12 cellular contexts compared by ENCODE assay signal in genomic region chr20:62876826-62877728, GRCh38. TPM values are rescaled to one million over a fixed set of nuclear protein-coding genes. Genes with fewer than 3 reads are reported as not detected.
DNase-seq lines count a peak whose midpoint lies in the region; ATAC-seq, FAIRE-seq and TF ChIP-seq lines count a peak whose summit lies in the region.
"Had no signal": no experiment of that assay in that cellular context is flagged by ENCODE, and none has a peak within 500 bp of the region (broad histone marks: within the 10 kb centered on the region; RNA-seq: fewer than 3 reads in every experiment).

No MANE protein-coding gene starts in this region.

- no peaks in the 10 kb centered on the region for H4K20me1 ChIP-seq in GM12878 (ENCODE audit: control insufficient read depth, insufficient read depth)

- H3K27ac Mint-ChIP-seq in CD8-positive, alpha-beta T cell = peak overlapping the region; percentile 27
- H3K27ac Mint-ChIP-seq: stimulated activated naive CD8-positive, alpha-beta T cell treated with anti-CD3 and anti-CD28 coated beads, Interleukin-15, Interleukin-2, amounts not matched to agents 100 ng/mL and 50 ng/mL, for 24 hours had no signal

- H3K27me3 Mint-ChIP-seq in CD8-positive, alpha-beta T cell (ENCODE audit: low read depth) = no peaks in the 10 kb centered on the region

- H3K9ac ChIP-seq in GM12878 (ENCODE audit: control insufficient read depth, insufficient read depth, low read length) = no peak overlapping the region
- H3K9ac ChIP-seq in kidney (ENCODE audit: low read length in 2 of 2) = no peak overlapping the region

- BruUV-seq in GM12878 (replicated peaks; lab: Mats Ljungman, UMichigan) = no TSS peak

- no peak for DNase-seq in CD8-positive, alpha-beta T cell
- DNase-seq in GM12878 (ENCODE audit: low read depth, low spot score) (no peak), kidney (peak; percentile 94), small intestine (peak; percentile 43), cerebellar cortex (ENCODE audit: low spot score) (no peak), NCI-H446 (lab: John Stamatoyannopoulos, UW) (no peak), NCI-H2171 treated with DMSO at 0.1 percent for 48 hours (lab: John Stamatoyannopoulos, UW) (no peak)
- DNase-seq: activated T-cell treated with anti-CD3 and anti-CD28 coated beads, Interleukin-2, amount 50 U/mL, for 1 hour; NCI-H446 treated with DMSO at 0.1 percent for 48 hours; SW 1271 had no signal

- no peak for TF ChIP-seq CTCF in CD8-positive, alpha-beta T cell (IDR thresholded peaks at IDR 0.05)
- TF ChIP-seq CTCF in GM12878 (IDR thresholded peaks at IDR 0.05 in 2 of 3, conservative IDR thresholded peaks at IDR 0.05 in 1 of 3; ENCODE audit: control insufficient read depth in 2 of 3, extremely low read depth in 1 of 3, insufficient read depth in 1 of 3, low read depth in 3 of 3, low read length in 3 of 3) = no peak
- no peak for TF ChIP-seq CTCF in kidney (IDR thresholded peaks at IDR 0.05; ENCODE audit: borderline replicate concordance, extremely low read depth, insufficient read depth)

- no peak for TF ChIP-seq EP300 in GM12878 (IDR thresholded peaks at IDR 0.05; ENCODE audit: borderline replicate concordance in 1 of 2, control insufficient read depth in 1 of 2, low read depth in 2 of 2, low read length in 2 of 2)

- H3K36me3 Mint-ChIP-seq in CD8-positive, alpha-beta T cell = peaks cover 10% of the 10 kb centered on the region

- no peak for ATAC-seq in CD8-positive, alpha-beta T cell
- ATAC-seq in GM12878 (peak; percentile 20), GM18870 (IDR thresholded peaks at IDR 0.05; ENCODE audit: unreplicated experiment) (no peak)

- in situ Hi-C loops in GM12878 (cut with MboI) = no loop called here

- CTCF ChIA-PET in CD8-positive, alpha-beta T cell (lab: Charles Lee) = interaction anchor here (1.1 to 1.5 kb wide), 2 partner anchors 13 to 132 kb away, joined by 3 to 5 read pairs; no protein-coding TSS in a partner anchor
- CTCF ChIA-PET in GM12878 (lab: Yijun Ruan, JAX) = no interaction called here

- peaks cover 6% of the 10 kb centered on the region for H3K36me3 ChIP-seq in CD8-positive, alpha-beta T cell (ENCODE audit: insufficient read depth, low read length)
- H3K36me3 ChIP-seq in GM12878 (ENCODE audit: control insufficient read depth in 2 of 2, insufficient read depth in 2 of 2, low read length in 1 of 2) (no peaks in the 10 kb centered on the region; a peak in 1 of 4 replicates), kidney (ENCODE audit: control insufficient read depth in 1 of 2, insufficient read depth in 2 of 2, low read length in 2 of 2) (no peaks in the 10 kb centered on the region), small intestine (ENCODE audit: control insufficient read depth in 2 of 2, insufficient read depth in 2 of 2, low read length in 2 of 2) (peaks cover 4 to 8% of the 10 kb centered on the region in 2 donors)

- peaks cover 25% of the 10 kb centered on the region for H3K4me1 Mint-ChIP-seq in CD8-positive, alpha-beta T cell (ENCODE audit: low read depth)

- SMC1A ChIA-PET in GM12878 (lab: Charles Lee; ENCODE audit: uncharacterized antibody, unreplicated experiment) = no interaction called here

- H2AFZ ChIP-seq in GM12878 (ENCODE audit: control insufficient read depth, low read depth, low read length) = no peak overlapping the region

- 87% methylated on average over 46 of the region's 46 CpGs for WGBS in GM12878 (ENCODE audit: insufficient coverage, insufficient replicate concordance, low lambda C conversion rate, missing lambda C conversion rate)
- 52 to 62% (median 60%) methylated on average over 36 to 46 of the region's 46 CpGs for WGBS in small intestine, 3 donors

- FAIRE-seq in GM12878 (lab: Jason Lieb, UNC) (no peak), kidney (lab: Jason Lieb, UNC) (no peak), small intestine (lab: Jason Lieb, UNC) (no peak)

- H3K4me3 ChIP-seq in CD8-positive, alpha-beta T cell (ENCODE audit: low read depth, low read length) = no peak overlapping the region
- H3K4me3 ChIP-seq in GM12878 (no peak overlapping the region), kidney (ENCODE audit: low read length in 2 of 2) (no peak overlapping the region), small intestine (ENCODE audit: low read depth in 1 of 2, low read length in 2 of 2) (no peak overlapping the region)

- H3K9me3 ChIP-seq in CD8-positive, alpha-beta T cell (ENCODE audit: low read length) = no peaks in the 10 kb centered on the region
- H3K9me3 ChIP-seq in GM12878 (replicated peaks; ENCODE audit: control insufficient read depth, insufficient read depth, low read length) (no peaks in the 10 kb centered on the region), kidney (ENCODE audit: control insufficient read depth in 1 of 2, low read length in 2 of 2) (no peaks in the 10 kb centered on the region), small intestine (ENCODE audit: control insufficient read depth, low read depth) (no peaks in the 10 kb centered on the region)

- no peaks in the 10 kb centered on the region for H3K27me3 ChIP-seq in CD8-positive, alpha-beta T cell (ENCODE audit: insufficient read depth, low read length)
- H3K27me3 ChIP-seq in GM12878 (replicated peaks in 1 of 2; ENCODE audit: control insufficient read depth in 2 of 2, insufficient read depth in 2 of 2, low read length in 1 of 2) (no peaks in the 10 kb centered on the region; a peak in 1 of 4 replicates), small intestine (ENCODE audit: control insufficient read depth in 2 of 2, insufficient read depth in 2 of 2, low read length in 2 of 2) (no peaks in the 10 kb centered on the region)

- H3K9me3 Mint-ChIP-seq in CD8-positive, alpha-beta T cell = no peaks in the 10 kb centered on the region
- H3K9me3 Mint-ChIP-seq: stimulated activated naive CD8-positive, alpha-beta T cell treated with anti-CD3 and anti-CD28 coated beads, Interleukin-15, Interleukin-2, amounts not matched to agents 100 ng/mL and 50 ng/mL, for 24 hours had no signal

- H3K79me2 ChIP-seq in GM12878 (ENCODE audit: control insufficient read depth, insufficient read depth, low read length) = no peaks in the 10 kb centered on the region

- H3K4me3 Mint-ChIP-seq in CD8-positive, alpha-beta T cell = no peak overlapping the region
- H3K4me3 Mint-ChIP-seq: stimulated activated naive CD8-positive, alpha-beta T cell treated with anti-CD3 and anti-CD28 coated beads, Interleukin-15, Interleukin-2, amounts not matched to agents 100 ng/mL and 50 ng/mL, for 24 hours had no signal

- TF ChIP-seq RAD21 in GM12878 (IDR thresholded peaks at IDR 0.05; ENCODE audit: insufficient read depth, low read depth, low read length) = no peak

- intact Hi-C loops in CD8-positive, alpha-beta T cell (cut with DNase I, micrococcal nuclease) = no loop called here
- intact Hi-C loops in GM12878 (cut with micrococcal nuclease; ENCODE audit: unreplicated experiment) = no loop called here
- intact Hi-C loops in kidney (cut with DNase I) = no loop called here

- H3K27ac ChIP-seq in CD8-positive, alpha-beta T cell (ENCODE audit: low read depth, low read length) = no peak overlapping the region
- no peak overlapping the region for H3K27ac ChIP-seq in GM12878 (ENCODE audit: control insufficient read depth, insufficient read depth)
- H3K27ac ChIP-seq in kidney (ENCODE audit: low read depth in 2 of 2, low read length in 2 of 2) = no peak overlapping the region
- peak overlapping the region in 1 of 2 donors; percentile 30 for H3K27ac ChIP-seq in small intestine (ENCODE audit: low read depth in 1 of 2, low read length in 1 of 2)

- no peak overlapping the region for H3K4me2 ChIP-seq in GM12878 (ENCODE audit: control insufficient read depth, insufficient read depth)

- no peak for TF ChIP-seq POLR2A in GM12878 (IDR thresholded peaks at IDR 0.05; ENCODE audit: low read depth, low read length)

- H3K4me1 ChIP-seq in CD8-positive, alpha-beta T cell (ENCODE audit: insufficient read depth, low read length) = peaks cover 8% of the 10 kb centered on the region
- no peaks in the 10 kb centered on the region for H3K4me1 ChIP-seq in GM12878 (ENCODE audit: control insufficient read depth, insufficient read depth, low read length)
- peaks cover 3 to 13% of the 10 kb centered on the region in 2 donors for H3K4me1 ChIP-seq in kidney (ENCODE audit: control insufficient read depth in 1 of 2, insufficient read depth in 1 of 2, low read depth in 1 of 2, low read length in 2 of 2)
- H3K4me1 ChIP-seq in small intestine (ENCODE audit: control insufficient read depth in 2 of 2, insufficient read depth in 1 of 2, low read depth in 1 of 2, low read length in 1 of 2) = no peaks in the 10 kb centered on the region

- RAD21 ChIA-PET in GM12878 (lab: Charles Lee; ENCODE audit: unreplicated experiment) = no interaction called here

- POLR2A ChIA-PET in CD8-positive, alpha-beta T cell (lab: Charles Lee) = interaction anchor here (1.1 kb wide), 1 partner anchor 78 kb away, joined by 3 read pairs; no protein-coding TSS in a partner anchor
- POLR2A ChIA-PET in GM12878 (lab: Charles Lee) = interaction anchor here (0.8 kb wide), 1 partner anchor 10 kb away, joined by 3 read pairs; no protein-coding TSS in a partner anchor

RNA-seq across cellular contexts. Expression of gene TCFL5, which starts 15.5 kb away (rescaled TPM):
- 1 to 10 TPM; 4.3 to 4.8 TPM for total RNA-seq in CD8-positive, alpha-beta T cell
- 2.7 and 2.8 TPM in 2 replicates for total RNA-seq in GM12878 (2013; cell fraction: nucleolus; rRNA removed)
- 7.8 and 8.1 TPM in 2 replicates for total RNA-seq in GM12878 (2014; rRNA removed)
- 5.9 and 6.6 TPM in 2 replicates for total RNA-seq in GM12878 (2014; rRNA removed; fragmentation: Illumina TruSeq; extraction: Trizol)
- 7.3 and 8.1 TPM in 2 replicates for total RNA-seq in GM12878 (2021)
- polyA plus RNA-seq in GM12878 (2011; ENCODE audit: low read depth) = 2.6 TPM
- polyA plus RNA-seq in GM12878 (2011; rRNA removed) = 2.5 and 3.3 TPM in 2 replicates
- 1.5 and 1.7 TPM in 2 replicates for polyA plus RNA-seq in GM12878 (2011; cell fraction: cytosol; rRNA removed)
- 1.6 and 2.0 TPM in 2 replicates for polyA plus RNA-seq in GM12878 (2011; cell fraction: nucleus; rRNA removed)
- 3.2 and 4.8 TPM in 2 replicates for polyA plus RNA-seq in GM12878 (2012)
- polyA plus RNA-seq in GM12878 (2014; fragmentation: Illumina TruSeq; extraction: Trizol) = 5.0 and 6.3 TPM in 2 replicates
- 1 to 10 TPM; 1.4 to 1.6 TPM for polyA plus RNA-seq in GM12878 (2014; fragmentation: Nextera tagmentation; extraction: Ambion mirVana)
- polyA plus RNA-seq in GM12878 (2014; rRNA removed) = 5.1 and 5.7 TPM in 2 replicates
- polyA plus RNA-seq in GM12878 (2016; fragmentation: Nextera tagmentation; extraction: Ambion mirVana) = under 1 TPM; 0.48 to 0.58 TPM
- 1.0 and 1.5 TPM in 2 replicates for polyA minus RNA-seq in GM12878 (2011; rRNA and poly(A)+ RNA removed)
- polyA minus RNA-seq in GM12878 (2011; cell fraction: cytosol; rRNA and poly(A)+ RNA removed) = 1.5 and 1.7 TPM in 2 replicates
- 0.57 and 0.60 TPM in 2 replicates for polyA minus RNA-seq in GM12878 (2011; cell fraction: nucleus; rRNA and poly(A)+ RNA removed)
- 11.5 TPM for total RNA-seq in kidney
- polyA plus RNA-seq in kidney (ENCODE audit: insufficient read depth, low read depth, low replicate concordance) = 6.1 TPM
- polyA plus RNA-seq in small intestine = 1 to 10 TPM; 4.5 to 5.7 (median 4.7) TPM

RNA-seq across cellular contexts. Expression of gene DIDO1, which starts 49.2 kb away (rescaled TPM):
- total RNA-seq in CD8-positive, alpha-beta T cell = 10 to 100 TPM; 44.7 to 46.6 TPM
- 158 and 180 TPM in 2 replicates for total RNA-seq in GM12878 (2013; cell fraction: nucleolus; rRNA removed)
- total RNA-seq in GM12878 (2014; rRNA removed) (40.9 and 41.5 TPM in 2 replicates), GM12878 (2014; rRNA removed; fragmentation: Illumina TruSeq; extraction: Trizol) (33.8 and 36.0 TPM in 2 replicates), GM12878 (2021) (52.1 and 56.4 TPM in 2 replicates), kidney (67.9 TPM)
- 21.4 TPM for polyA plus RNA-seq in GM12878 (2011; ENCODE audit: low read depth)
- polyA plus RNA-seq in GM12878 (2011; rRNA removed) (40.4 and 47.4 TPM in 2 replicates), GM12878 (2014; fragmentation: Illumina TruSeq; extraction: Trizol) (39.4 and 44.2 TPM in 2 replicates), GM12878 (2014; fragmentation: Nextera tagmentation; extraction: Ambion mirVana) (1 to 10 TPM; 5.5 to 7.8 TPM), GM12878 (2014; rRNA removed) (40.6 and 40.8 TPM in 2 replicates), GM12878 (2016; fragmentation: Nextera tagmentation; extraction: Ambion mirVana) (10 to 100 TPM; 24.7 to 28.5 TPM), kidney (ENCODE audit: insufficient read depth, low read depth, low replicate concordance) (23.0 TPM), small intestine (10 to 100 TPM; 11.6 to 19.2 (median 12.3) TPM)
- 43.3 and 47.3 TPM in 2 replicates for polyA plus RNA-seq in GM12878 (2011; cell fraction: cytosol; rRNA removed)
- 185 and 192 TPM in 2 replicates for polyA plus RNA-seq in GM12878 (2011; cell fraction: nucleus; rRNA removed)
- 32.5 and 32.6 TPM in 2 replicates for polyA plus RNA-seq in GM12878 (2012)
- 38.1 and 42.9 TPM in 2 replicates for polyA minus RNA-seq in GM12878 (2011; rRNA and poly(A)+ RNA removed)
- 12.7 and 13.5 TPM in 2 replicates for polyA minus RNA-seq in GM12878 (2011; cell fraction: cytosol; rRNA and poly(A)+ RNA removed)
- 38.0 and 59.5 TPM in 2 replicates for polyA minus RNA-seq in GM12878 (2011; cell fraction: nucleus; rRNA and poly(A)+ RNA removed)

Comparison
In these comparisons a context has a peak if more than half of its experiments do, and no peak if none do; other contexts are left out.
1. DNase-seq: peak in kidney (single experiment) and small intestine (single experiment); none in CD8-positive, alpha-beta T cell (0 of 7), GM12878 (single experiment), cerebellar cortex (single experiment), NCI-H446 (0 of 2) and NCI-H2171 treated with DMSO at 0.1 percent for 48 hours (single experiment).